ENCODE assay signal across 23 cellular contexts in the genomic region with DNA sequence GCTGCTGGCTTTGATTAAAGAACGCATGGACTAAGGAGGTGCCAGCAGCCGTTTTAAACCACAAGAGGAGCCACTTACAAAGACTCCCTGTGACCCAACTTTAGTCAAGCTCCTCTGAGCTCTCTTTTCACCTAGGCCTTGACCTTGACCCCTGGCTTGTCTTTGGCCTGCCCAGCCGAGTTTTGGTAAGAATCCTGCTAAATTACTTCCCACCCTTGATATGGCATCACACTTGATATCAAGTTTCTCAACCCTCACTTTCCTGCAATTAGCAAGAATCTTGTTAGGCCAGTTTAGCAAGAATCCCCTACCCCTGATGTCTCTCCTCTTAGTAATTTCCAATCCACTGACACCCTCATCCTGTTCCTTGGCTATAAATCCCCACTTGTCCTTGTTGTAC.
"Had no signal": no experiment of that assay in that cellular context is flagged by ENCODE, and none has a peak within 500 bp of the region (broad histone marks: within the 10 kb centered on the region; RNA-seq: fewer than 3 reads in every experiment).

No MANE protein-coding gene starts in this region.

- H3K27ac ChIP-seq: adrenal gland, ascending aorta, brain microvascular endothelial cell, esophagus muscularis mucosa, hepatocyte, pancreas, thoracic aorta, upper lobe of left lung had no signal

- ATAC-seq: activated T-helper 17 cell treated with anti-CD3 and anti-CD28 coated beads, Interleukin-2, amount 50 U/mL, for 72 hours; left ventricle myocardium superior; right cardiac atrium had no signal

- H3K4me3 ChIP-seq: adrenal gland, ascending aorta, esophagus muscularis mucosa, hepatocyte, pancreas, thoracic aorta, upper lobe of left lung had no signal

- H2AFZ ChIP-seq: hepatocyte had no signal

- H3K27ac Mint-ChIP-seq: activated naive CD8-positive, alpha-beta T cell; activated T-cell treated with anti-CD3 and anti-CD28 coated beads, Interleukin-2, amount 50 U/mL, for 24 hours; activated T-helper 17 cell treated with anti-CD3 and anti-CD28 coated beads, Interleukin-2, amount 50 U/mL, for 72 hours; nephron had no signal

- H3K36me3 Mint-ChIP-seq: activated naive CD8-positive, alpha-beta T cell had no signal

- H3K4me1 Mint-ChIP-seq: activated T-helper 17 cell treated with anti-CD3 and anti-CD28 coated beads, Interleukin-2, amount 50 U/mL, for 72 hours; nephron had no signal

- H3K9me3 ChIP-seq: adrenal gland, ascending aorta, pancreas, upper lobe of left lung had no signal

- DNase-seq: activated CD4-positive, alpha-beta T cell treated with anti-CD3 and anti-CD28 coated beads, Interleukin-2, amount 50 U/mL, for 4 hours; activated CD8-positive, alpha-beta memory T cell treated with anti-CD3 and anti-CD28 coated beads for 24 hours; activated CD8-positive, alpha-beta memory T cell treated with anti-CD3 and anti-CD28 coated beads, Interleukin-2, amount 50 U/mL, for 4 hours; activated T-cell treated with anti-CD3 and anti-CD28 coated beads, Interleukin-2, amount 50 U/mL, for 24 hours; adrenal gland; brain microvascular endothelial cell; central memory CD4-positive, alpha-beta T cell; effector memory CD4-positive, alpha-beta T cell; glutamatergic neuron; kidney glomerular epithelial cell; left ventricle myocardium superior; pancreas; right cardiac atrium; stimulated activated CD4-positive, alpha-beta T cell treated with anti-CD3 and anti-CD28 coated beads, Interleukin-4, amount 100 ng/mL, for 24 hours; stimulated activated naive CD4-positive, alpha-beta T cell treated with Interleukin-2 at 50 U/mL for 16 hours; upper lobe of left lung had no signal

- H3K4me3 Mint-ChIP-seq: activated naive CD8-positive, alpha-beta T cell; activated T-cell treated with anti-CD3 and anti-CD28 coated beads, Interleukin-2, amount 50 U/mL, for 24 hours; activated T-helper 17 cell treated with anti-CD3 and anti-CD28 coated beads, Interleukin-2, amount 50 U/mL, for 72 hours; nephron had no signal

- H3K36me3 ChIP-seq: adrenal gland, ascending aorta, brain microvascular endothelial cell, esophagus muscularis mucosa, pancreas, thoracic aorta, upper lobe of left lung had no signal

- H3K4me1 ChIP-seq: adrenal gland, ascending aorta, esophagus muscularis mucosa, pancreas, upper lobe of left lung had no signal

- H3K4me2 ChIP-seq: hepatocyte had no signal

- H3K27me3 Mint-ChIP-seq: activated naive CD8-positive, alpha-beta T cell; activated T-cell treated with anti-CD3 and anti-CD28 coated beads, Interleukin-2, amount 50 U/mL, for 24 hours; activated T-helper 17 cell treated with anti-CD3 and anti-CD28 coated beads, Interleukin-2, amount 50 U/mL, for 72 hours had no signal

- H3K9me3 Mint-ChIP-seq: nephron had no signal

- H3K79me2 ChIP-seq: hepatocyte had no signal

- H3K27me3 ChIP-seq: ascending aorta, brain microvascular endothelial cell, esophagus muscularis mucosa, hepatocyte, pancreas, upper lobe of left lung had no signal
